28 cellular contexts compared by ENCODE assay signal in the genomic region with DNA sequence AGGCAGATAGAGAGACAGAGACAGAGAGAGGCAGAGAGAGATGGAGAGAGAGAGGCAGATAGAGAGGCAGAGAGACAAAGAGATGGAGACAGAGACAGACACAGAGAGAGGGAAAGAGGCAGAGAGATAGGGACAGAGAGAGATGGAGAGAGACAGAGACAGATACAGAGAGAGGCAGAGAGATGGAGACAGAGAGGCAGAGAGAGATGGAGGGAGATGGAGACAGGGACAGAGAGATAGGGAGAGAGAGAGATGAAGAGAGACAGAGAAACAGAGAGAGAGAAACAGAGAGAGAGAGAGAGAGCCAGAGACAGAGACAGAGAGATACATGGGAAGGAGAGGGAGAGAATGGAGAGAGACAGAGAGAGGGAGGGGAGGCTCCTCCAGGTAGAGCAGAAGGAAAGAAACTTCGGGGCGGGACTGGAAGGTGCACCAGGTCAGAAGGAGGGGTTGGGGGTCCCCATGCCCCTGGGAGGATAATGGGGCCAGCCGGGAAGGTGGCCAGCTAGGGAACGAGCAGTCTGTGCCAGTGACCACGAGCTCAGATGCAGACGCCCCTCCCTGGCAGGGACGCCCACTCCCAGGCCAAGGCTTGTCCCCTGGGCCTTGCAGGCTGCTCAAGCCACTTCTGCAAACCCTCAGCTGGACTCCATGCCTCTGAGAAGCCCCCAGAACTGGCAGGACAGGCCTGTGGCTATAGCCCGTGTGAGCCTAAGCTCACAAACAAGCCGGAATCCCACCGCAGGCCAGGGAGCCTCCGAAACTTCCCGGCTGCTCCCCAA. TPM values are rescaled to one million over a fixed set of nuclear protein-coding genes. Genes with fewer than 3 reads are reported as not detected.
A peak's percentile ranks its signal among the peaks of the same experiment; 100 is the strongest.
DNase-seq lines count a peak whose midpoint lies in the region; ATAC-seq, FAIRE-seq and TF ChIP-seq lines count a peak whose summit lies in the region.
"Had no signal": no experiment of that assay in that cellular context is flagged by ENCODE, and none has a peak within 500 bp of the region (broad histone marks: within the 10 kb centered on the region; RNA-seq: fewer than 3 reads in every experiment).

No MANE protein-coding gene starts in this region.

- no peak for TF ChIP-seq POLR2A in GM12878 (IDR thresholded peaks at IDR 0.05; ENCODE audit: low read depth, low read length)

- no peak overlapping the region for H3K4me3 ChIP-seq in BLaER1
- no peak overlapping the region for H3K4me3 ChIP-seq in GM12878
- no peak overlapping the region for H3K4me3 ChIP-seq in brain microvascular endothelial cell (ENCODE audit: low read depth, low read length)
- H3K4me3 ChIP-seq: A549, breast epithelium, esophagus muscularis mucosa, gastrocnemius medialis, MG63, sigmoid colon, SK-N-MC, upper lobe of left lung had no signal

- no peak for TF ChIP-seq RAD21 in GM12878 (IDR thresholded peaks at IDR 0.05; ENCODE audit: insufficient read depth, low read depth, low read length)

- no peak for TF ChIP-seq EP300 in GM12878 (IDR thresholded peaks at IDR 0.05; ENCODE audit: borderline replicate concordance in 1 of 2, control insufficient read depth in 1 of 2, low read depth in 2 of 2, low read length in 2 of 2)

- no TSS peak for BruUV-seq in GM12878 (replicated peaks; lab: Mats Ljungman, UMichigan)

- CTCF ChIA-PET in GM12878 (lab: Yijun Ruan, JAX), result no interaction called here

- no peak for TF ChIP-seq CTCF in GM12878 (IDR thresholded peaks at IDR 0.05 in 2 of 3, conservative IDR thresholded peaks at IDR 0.05 in 1 of 3; ENCODE audit: control insufficient read depth in 2 of 3, extremely low read depth in 1 of 3, insufficient read depth in 1 of 3, low read depth in 3 of 3, low read length in 3 of 3)
- TF ChIP-seq CTCF in brain microvascular endothelial cell (IDR thresholded peaks at IDR 0.05; ENCODE audit: low read depth, low read length, missing control alignments), result no peak

- H3K4me1 ChIP-seq in BLaER1, result peaks cover 47% of the 10 kb centered on the region
- H3K4me1 ChIP-seq in GM12878 (ENCODE audit: control insufficient read depth, insufficient read depth, low read length), result peaks cover 18% of the 10 kb centered on the region
- H3K4me1 ChIP-seq: parathyroid adenoma had no signal

- H3K36me3 ChIP-seq in BLaER1 (no peaks in the 10 kb centered on the region), GM12878 (ENCODE audit: control insufficient read depth in 2 of 2, insufficient read depth in 2 of 2, low read length in 1 of 2) (no peaks in the 10 kb centered on the region), brain microvascular endothelial cell (replicated peaks) (no peaks in the 10 kb centered on the region)
- H3K36me3 ChIP-seq: adrenal gland, breast epithelium, esophagus muscularis mucosa, gastrocnemius medialis, MG63, sigmoid colon, upper lobe of left lung had no signal

- ATAC-seq in GM12878, result peak; percentile 25
- no peak for ATAC-seq in HG03571 (IDR thresholded peaks at IDR 0.05; ENCODE audit: unreplicated experiment)
- no peak for ATAC-seq in GM21529 (IDR thresholded peaks at IDR 0.05; ENCODE audit: unreplicated experiment)

- POLR2A ChIA-PET in GM12878 (lab: Charles Lee), result no interaction called here

- WGBS in GM12878 (ENCODE audit: insufficient coverage, insufficient replicate concordance, low lambda C conversion rate, missing lambda C conversion rate), result 17% methylated on average over 11 of the region's 12 CpGs

- no peak overlapping the region for H3K27ac ChIP-seq in BLaER1
- no peak overlapping the region for H3K27ac ChIP-seq in GM12878 (ENCODE audit: control insufficient read depth, insufficient read depth)
- H3K27ac ChIP-seq in brain microvascular endothelial cell, result no peak overlapping the region
- H3K27ac ChIP-seq: breast epithelium, esophagus muscularis mucosa, gastrocnemius medialis, parathyroid adenoma, sigmoid colon, SK-N-MC, upper lobe of left lung had no signal

- no peaks in the 10 kb centered on the region for H3K9me3 ChIP-seq in BLaER1
- no peaks in the 10 kb centered on the region for H3K9me3 ChIP-seq in GM12878 (replicated peaks; ENCODE audit: control insufficient read depth, insufficient read depth, low read length)
- H3K9me3 ChIP-seq: A549, adrenal gland, breast epithelium, esophagus muscularis mucosa, gastrocnemius medialis, MG63, sigmoid colon, upper lobe of left lung had no signal

- H4K20me1 ChIP-seq in BLaER1 (peaks cover 21% of the 10 kb centered on the region), GM12878 (ENCODE audit: control insufficient read depth, insufficient read depth) (no peaks in the 10 kb centered on the region)

- RAD21 ChIA-PET in GM12878 (lab: Charles Lee; ENCODE audit: unreplicated experiment), result no interaction called here

- FAIRE-seq in GM12878 (lab: Jason Lieb, UNC), result no peak
- FAIRE-seq: A549, colon, islet of Langerhans had no signal

- SMC1A ChIA-PET in GM12878 (lab: Charles Lee; ENCODE audit: uncharacterized antibody, unreplicated experiment), result interaction anchor here (0.7 kb wide), 1 partner anchor 19 kb away, joined by 3 read pairs; no protein-coding TSS in a partner anchor

- H3K9ac ChIP-seq in BLaER1, result no peak overlapping the region
- H3K9ac ChIP-seq in GM12878 (ENCODE audit: control insufficient read depth, insufficient read depth, low read length), result no peak overlapping the region
- H3K9ac ChIP-seq: parathyroid adenoma had no signal

- H3K4me2 ChIP-seq in BLaER1, result peak overlapping the region; percentile 91
- no peak overlapping the region for H3K4me2 ChIP-seq in GM12878 (ENCODE audit: control insufficient read depth, insufficient read depth)

- DNase-seq in H4 (ENCODE audit: low spot score), result peak; percentile 5
- no peak for DNase-seq in GM12878 (ENCODE audit: low read depth, low spot score)
- DNase-seq in brain microvascular endothelial cell, result no peak
- DNase-seq: activated B cell treated with CpG ODN at 0.5 μM for 24 hours; activated CD4-positive, alpha-beta T cell treated with anti-CD3 and anti-CD28 coated beads, Interleukin-2, amount 50 U/mL, for 48 hours; activated gamma-delta T cell treated with Interleukin-2 at 50 U/mL for 16 hours; activated T-cell treated with anti-CD3 and anti-CD28 coated beads, Interleukin-2, amount 50 U/mL, for 1 hour; effector memory CD4-positive, alpha-beta T cell; gastrocnemius medialis; hypothalamus; MG63; midbrain; natural killer cell; NCI-H146; sigmoid colon; stimulated activated CD8-positive, alpha-beta memory T cell treated with anti-CD3 and anti-CD28 coated beads, Interleukin-4, amount 100 ng/mL, for 48 hours had no signal

- H2AFZ ChIP-seq in GM12878 (ENCODE audit: control insufficient read depth, low read depth, low read length), result no peak overlapping the region

- no peaks in the 10 kb centered on the region for H3K79me2 ChIP-seq in GM12878 (ENCODE audit: control insufficient read depth, insufficient read depth, low read length)
- H3K79me2 ChIP-seq: parathyroid adenoma had no signal

- intact Hi-C loops in GM12878 (cut with micrococcal nuclease; ENCODE audit: unreplicated experiment), result no loop called here

- H3K27me3 ChIP-seq in BLaER1 (peaks cover 42% of the 10 kb centered on the region), GM12878 (replicated peaks in 1 of 2; ENCODE audit: control insufficient read depth in 2 of 2, insufficient read depth in 2 of 2, low read length in 1 of 2) (peaks cover 0 to 2% of the 10 kb centered on the region in 2 experiments; a peak in 2 of 4 replicates), brain microvascular endothelial cell (replicated peaks) (peaks cover 19% of the 10 kb centered on the region)
- H3K27me3 ChIP-seq: adrenal gland, MG63 had no signal

- in situ Hi-C loops in GM12878 (cut with MboI) (no loop called here), brain microvascular endothelial cell (cut with HindIII; ENCODE audit: low pct_ligation_motif_present, low sequenced_read_pairs) (no loop called here)

RNA-seq across cellular contexts. Expression of a gene that starts 3.3 kb away (rescaled TPM):
- 0.85 and 1.2 TPM in 2 replicates for total RNA-seq in H4 (2014; rRNA removed; shearing (Covaris generic))
- total RNA-seq in GM12878 (2013; cell fraction: nucleolus; rRNA removed), result 0.46 and 0.59 TPM in 2 replicates
- total RNA-seq in GM12878 (2014; rRNA removed) (0.22 and 0.23 TPM in 2 replicates), GM12878 (2014; rRNA removed; fragmentation: Illumina TruSeq; extraction: Trizol) (0.27 and 0.28 TPM in 2 replicates), GM12878 (2021) (1.0 and 1.3 TPM in 2 replicates)
- polyA plus RNA-seq in GM12878 (2011; ENCODE audit: low read depth), result 0.50 TPM
- polyA plus RNA-seq in GM12878 (2011; rRNA removed) (not detected in 2 replicates), GM12878 (2014; fragmentation: Illumina TruSeq; extraction: Trizol) (0.18 TPM in 1 of 2 replicates, not detected in the other), GM12878 (2014; fragmentation: Nextera tagmentation; extraction: Ambion mirVana) (under 1 TPM in 1 of 2 experiments, not detected in 1; 0.05 TPM), GM12878 (2014; rRNA removed) (0.79 and 1.1 TPM in 2 replicates), GM12878 (2016; fragmentation: Nextera tagmentation; extraction: Ambion mirVana) (not detected)
- polyA plus RNA-seq in GM12878 (2011; cell fraction: cytosol; rRNA removed), result 0.05 TPM in 1 of 2 replicates, not detected in the other
- polyA plus RNA-seq in GM12878 (2011; cell fraction: nucleus; rRNA removed), result 0.09 TPM in 1 of 2 replicates, not detected in the other
- 1.0 and 1.2 TPM in 2 replicates for polyA plus RNA-seq in GM12878 (2012)
- 0.10 TPM in 1 of 2 replicates, not detected in the other for polyA minus RNA-seq in GM12878 (2011; rRNA and poly(A)+ RNA removed)
- polyA minus RNA-seq in GM12878 (2011; cell fraction: cytosol; rRNA and poly(A)+ RNA removed), result not detected in 2 replicates
- not detected in 2 replicates for polyA minus RNA-seq in GM12878 (2011; cell fraction: nucleus; rRNA and poly(A)+ RNA removed)

RNA-seq across cellular contexts. Expression of a gene that starts 18.6 kb away (rescaled TPM):
- total RNA-seq in H4 (2014; rRNA removed; shearing (Covaris generic)), result 11.8 and 18.5 TPM in 2 replicates
- total RNA-seq in GM12878 (2013; cell fraction: nucleolus; rRNA removed), result 80.2 and 99.1 TPM in 2 replicates
- 13.9 and 17.1 TPM in 2 replicates for total RNA-seq in GM12878 (2014; rRNA removed)
- total RNA-seq in GM12878 (2014; rRNA removed; fragmentation: Illumina TruSeq; extraction: Trizol), result 1.8 and 2.3 TPM in 2 replicates
- 25.4 and 26.8 TPM in 2 replicates for total RNA-seq in GM12878 (2021)
- 7.1 TPM for polyA plus RNA-seq in GM12878 (2011; ENCODE audit: low read depth)
- 3.2 and 5.5 TPM in 2 replicates for polyA plus RNA-seq in GM12878 (2011; rRNA removed)
- 9.8 and 20.7 TPM in 2 replicates for polyA plus RNA-seq in GM12878 (2011; cell fraction: cytosol; rRNA removed)
- polyA plus RNA-seq in GM12878 (2011; cell fraction: nucleus; rRNA removed), result 125 and 131 TPM in 2 replicates
- polyA plus RNA-seq in GM12878 (2012), result 30.3 and 35.7 TPM in 2 replicates
- 0.60 and 0.78 TPM in 2 replicates for polyA plus RNA-seq in GM12878 (2014; fragmentation: Illumina TruSeq; extraction: Trizol)
- polyA plus RNA-seq in GM12878 (2014; fragmentation: Nextera tagmentation; extraction: Ambion mirVana), result under 1 TPM in 1 of 2 experiments, not detected in 1; 0.42 TPM
- polyA plus RNA-seq in GM12878 (2014; rRNA removed), result 17.4 and 23.0 TPM in 2 replicates
- 10 to 100 TPM; 10.9 to 15.4 TPM for polyA plus RNA-seq in GM12878 (2016; fragmentation: Nextera tagmentation; extraction: Ambion mirVana)
- polyA minus RNA-seq in GM12878 (2011; rRNA and poly(A)+ RNA removed), result 7.2 and 11.2 TPM in 2 replicates
- polyA minus RNA-seq in GM12878 (2011; cell fraction: cytosol; rRNA and poly(A)+ RNA removed), result 8.7 and 9.5 TPM in 2 replicates
- 21.6 and 34.3 TPM in 2 replicates for polyA minus RNA-seq in GM12878 (2011; cell fraction: nucleus; rRNA and poly(A)+ RNA removed)

RNA-seq across cellular contexts. Expression of a gene that starts 22.0 kb away (rescaled TPM):
- total RNA-seq in H4 (2014; rRNA removed; shearing (Covaris generic)), result 83.4 and 130 TPM in 2 replicates
- 51.4 and 55.8 TPM in 2 replicates for total RNA-seq in GM12878 (2013; cell fraction: nucleolus; rRNA removed)
- 61.6 and 67.8 TPM in 2 replicates for total RNA-seq in GM12878 (2014; rRNA removed)
- total RNA-seq in GM12878 (2014; rRNA removed; fragmentation: Illumina TruSeq; extraction: Trizol), result 38.1 and 42.5 TPM in 2 replicates
- 92.6 and 97.4 TPM in 2 replicates for total RNA-seq in GM12878 (2021)
- polyA plus RNA-seq in GM12878 (2011; ENCODE audit: low read depth), result 38.3 TPM
- 46.7 and 53.3 TPM in 2 replicates for polyA plus RNA-seq in GM12878 (2011; rRNA removed)
- 59.7 and 66.8 TPM in 2 replicates for polyA plus RNA-seq in GM12878 (2011; cell fraction: cytosol; rRNA removed)
- polyA plus RNA-seq in GM12878 (2011; cell fraction: nucleus; rRNA removed), result 63.3 and 72.6 TPM in 2 replicates
- 73.2 and 74.8 TPM in 2 replicates for polyA plus RNA-seq in GM12878 (2012)
- polyA plus RNA-seq in GM12878 (2014; fragmentation: Illumina TruSeq; extraction: Trizol), result 66.7 and 84.0 TPM in 2 replicates
- polyA plus RNA-seq in GM12878 (2014; fragmentation: Nextera tagmentation; extraction: Ambion mirVana), result 10 to 100 TPM; 28.6 to 60.5 TPM
- polyA plus RNA-seq in GM12878 (2014; rRNA removed), result 110 and 117 TPM in 2 replicates
- 100 to 1,000 TPM in 1 of 2 experiments, 10 to 100 TPM in 1; 67.5 to 172 TPM for polyA plus RNA-seq in GM12878 (2016; fragmentation: Nextera tagmentation; extraction: Ambion mirVana)
- polyA minus RNA-seq in GM12878 (2011; rRNA and poly(A)+ RNA removed), result 32.8 and 47.5 TPM in 2 replicates
- 24.9 and 28.1 TPM in 2 replicates for polyA minus RNA-seq in GM12878 (2011; cell fraction: cytosol; rRNA and poly(A)+ RNA removed)
- 19.0 and 37.2 TPM in 2 replicates for polyA minus RNA-seq in GM12878 (2011; cell fraction: nucleus; rRNA and poly(A)+ RNA removed)

RNA-seq across cellular contexts. Expression of a gene that starts 35.3 kb away (rescaled TPM):
- total RNA-seq in H4 (2014; rRNA removed; shearing (Covaris generic)), result not detected in 2 replicates
- total RNA-seq in GM12878 (2013; cell fraction: nucleolus; rRNA removed), result 0.90 and 1.4 TPM in 2 replicates
- 0.34 and 0.54 TPM in 2 replicates for total RNA-seq in GM12878 (2014; rRNA removed)
- total RNA-seq in GM12878 (2014; rRNA removed; fragmentation: Illumina TruSeq; extraction: Trizol), result not detected in 2 replicates
- total RNA-seq in GM12878 (2021), result 0.51 and 0.74 TPM in 2 replicates
- not detected for polyA plus RNA-seq in GM12878 (2011; ENCODE audit: low read depth)
- polyA plus RNA-seq in GM12878 (2011; rRNA removed), result 0.33 TPM in 1 of 2 replicates, not detected in the other
- polyA plus RNA-seq in GM12878 (2011; cell fraction: cytosol; rRNA removed), result 0.04 and 0.22 TPM in 2 replicates
- polyA plus RNA-seq in GM12878 (2011; cell fraction: nucleus; rRNA removed), result 7.0 and 8.0 TPM in 2 replicates
- polyA plus RNA-seq in GM12878 (2012), result 1.3 and 1.5 TPM in 2 replicates
- polyA plus RNA-seq in GM12878 (2014; fragmentation: Illumina TruSeq; extraction: Trizol), result not detected in 2 replicates
- polyA plus RNA-seq in GM12878 (2014; fragmentation: Nextera tagmentation; extraction: Ambion mirVana), result not detected
- polyA plus RNA-seq in GM12878 (2014; rRNA removed), result 0.33 and 0.43 TPM in 2 replicates
- polyA plus RNA-seq in GM12878 (2016; fragmentation: Nextera tagmentation; extraction: Ambion mirVana), result under 1 TPM; 0.25 to 0.76 TPM
- polyA minus RNA-seq in GM12878 (2011; rRNA and poly(A)+ RNA removed), result 0.31 TPM in 1 of 2 replicates, not detected in the other
- polyA minus RNA-seq in GM12878 (2011; cell fraction: cytosol; rRNA and poly(A)+ RNA removed), result not detected in 2 replicates
- 2.1 TPM in 1 of 2 replicates, not detected in the other for polyA minus RNA-seq in GM12878 (2011; cell fraction: nucleus; rRNA and poly(A)+ RNA removed)

RNA-seq across cellular contexts. Expression of a gene that starts 56.3 kb away (rescaled TPM):
- not detected in 2 replicates for total RNA-seq in H4 (2014; rRNA removed; shearing (Covaris generic))
- not detected in 2 replicates for total RNA-seq in GM12878 (2013; cell fraction: nucleolus; rRNA removed)
- total RNA-seq in GM12878 (2014; rRNA removed), result 0.17 TPM in 1 of 2 replicates, not detected in the other
- not detected in 2 replicates for total RNA-seq in GM12878 (2014; rRNA removed; fragmentation: Illumina TruSeq; extraction: Trizol)
- total RNA-seq in GM12878 (2021), result 0.49 TPM in 1 of 2 replicates, not detected in the other
- not detected for polyA plus RNA-seq in GM12878 (2011; ENCODE audit: low read depth)
- not detected in 2 replicates for polyA plus RNA-seq in GM12878 (2011; rRNA removed)
- not detected in 2 replicates for polyA plus RNA-seq in GM12878 (2011; cell fraction: cytosol; rRNA removed)
- polyA plus RNA-seq in GM12878 (2011; cell fraction: nucleus; rRNA removed), result 0.27 and 0.57 TPM in 2 replicates
- polyA plus RNA-seq in GM12878 (2012), result 0.21 TPM in 1 of 2 replicates, not detected in the other
- not detected in 2 replicates for polyA plus RNA-seq in GM12878 (2014; fragmentation: Illumina TruSeq; extraction: Trizol)
- polyA plus RNA-seq in GM12878 (2014; fragmentation: Nextera tagmentation; extraction: Ambion mirVana), result not detected
- 0.32 TPM in 1 of 2 replicates, not detected in the other for polyA plus RNA-seq in GM12878 (2014; rRNA removed)
- polyA plus RNA-seq in GM12878 (2016; fragmentation: Nextera tagmentation; extraction: Ambion mirVana), result not detected
- polyA minus RNA-seq in GM12878 (2011; rRNA and poly(A)+ RNA removed), result not detected in 2 replicates
- not detected in 2 replicates for polyA minus RNA-seq in GM12878 (2011; cell fraction: cytosol; rRNA and poly(A)+ RNA removed)
- polyA minus RNA-seq in GM12878 (2011; cell fraction: nucleus; rRNA and poly(A)+ RNA removed), result not detected in 2 replicates
